ENCODE assay signal across 18 cellular contexts in the genomic region with DNA sequence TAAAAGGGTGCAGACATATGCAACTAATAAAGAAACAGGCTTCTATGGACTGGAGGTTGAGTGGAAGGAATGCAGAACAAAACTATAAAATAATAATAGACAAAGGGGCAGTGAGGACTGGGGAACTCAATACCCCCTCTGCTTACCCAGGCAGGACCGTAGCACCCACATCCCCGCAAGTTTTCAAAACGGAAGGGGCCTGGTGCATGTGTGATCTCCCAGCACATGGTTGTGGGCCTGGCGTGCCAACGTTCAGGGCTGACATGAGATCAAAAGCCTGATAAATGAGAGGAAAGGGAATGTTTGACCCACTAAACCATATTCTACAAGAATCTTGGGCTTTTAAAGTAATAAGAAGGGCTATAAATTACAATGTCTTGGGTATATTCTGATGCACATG.
"Had no signal": no experiment of that assay in that cellular context is flagged by ENCODE, and none has a peak within 500 bp of the region (broad histone marks: within the 10 kb centered on the region; RNA-seq: fewer than 3 reads in every experiment).

No MANE protein-coding gene starts in this region.

- H3K27me3 ChIP-seq: MG63 had no signal

- H3K9me3 Mint-ChIP-seq: activated CD4-positive, alpha-beta memory T cell treated with anti-CD3 and anti-CD28 coated beads for 36 hours; activated CD4-positive, alpha-beta T cell treated with anti-CD3 and anti-CD28 coated beads, Interleukin-2, amount 10 ng/mL, durations not matched to agents 7 days and 5 days; activated naive CD4-positive, alpha-beta T cell treated with anti-CD3 and anti-CD28 coated beads for 36 hours; activated T-cell treated with anti-CD3 and anti-CD28 coated beads, Interleukin-2, amount 50 U/mL, for 4 hours had no signal

- H3K27me3 Mint-ChIP-seq: activated CD4-positive, alpha-beta memory T cell treated with anti-CD3 and anti-CD28 coated beads for 36 hours; activated CD4-positive, alpha-beta T cell treated with anti-CD3 and anti-CD28 coated beads, Interleukin-2, amount 10 ng/mL, durations not matched to agents 7 days and 5 days had no signal

- H3K27ac Mint-ChIP-seq: activated CD4-positive, alpha-beta memory T cell treated with anti-CD3 and anti-CD28 coated beads for 36 hours; activated CD4-positive, alpha-beta T cell treated with anti-CD3 and anti-CD28 coated beads, Interleukin-2, amount 10 ng/mL, durations not matched to agents 7 days and 5 days; activated naive CD4-positive, alpha-beta T cell treated with anti-CD3 and anti-CD28 coated beads for 36 hours; activated naive CD8-positive, alpha-beta T cell had no signal

- H3K36me3 Mint-ChIP-seq: activated CD4-positive, alpha-beta memory T cell treated with anti-CD3 and anti-CD28 coated beads for 36 hours; activated naive CD8-positive, alpha-beta T cell had no signal

- ATAC-seq: activated T-cell treated with anti-CD3 and anti-CD28 coated beads, Interleukin-2, amount 50 U/mL, for 4 hours had no signal

- H3K27ac ChIP-seq: VCaP had no signal

- H3K4me3 ChIP-seq: MG63 had no signal

- H3K4me3 Mint-ChIP-seq: activated CD4-positive, alpha-beta memory T cell treated with anti-CD3 and anti-CD28 coated beads for 36 hours; activated CD4-positive, alpha-beta T cell treated with anti-CD3 and anti-CD28 coated beads, Interleukin-2, amount 10 ng/mL, durations not matched to agents 7 days and 5 days; activated naive CD4-positive, alpha-beta T cell treated with anti-CD3 and anti-CD28 coated beads for 36 hours; activated naive CD8-positive, alpha-beta T cell; activated T-cell treated with anti-CD3 and anti-CD28 coated beads, Interleukin-2, amount 50 U/mL, for 4 hours had no signal

- DNase-seq: activated CD4-positive, alpha-beta memory T cell treated with anti-CD3 and anti-CD28 coated beads for 36 hours; activated CD4-positive, alpha-beta T cell treated with anti-CD3 and anti-CD28 coated beads, Interleukin-2, amount 10 ng/mL, durations not matched to agents 7 days and 5 days; activated CD4-positive, CD25-positive, alpha-beta regulatory T cell; activated CD8-positive, alpha-beta memory T cell treated with anti-CD3 and anti-CD28 coated beads for 24 hours; activated effector memory CD4-positive, alpha-beta T cell treated with anti-CD3 and anti-CD28 coated beads, Interleukin-2, amount 50 U/mL, for 16 hours; activated naive CD4-positive, alpha-beta T cell treated with anti-CD3 and anti-CD28 coated beads for 36 hours; activated T-cell treated with anti-CD3 and anti-CD28 coated beads, Interleukin-2, amount 50 U/mL, for 4 hours; MG63; MV-4-11; NCI-H1417 treated with DMSO at 0.1 percent for 48 hours; NCI-H1694; NCI-H2029 treated with DMSO at 0.1 percent for 48 hours; NCI-H345; NCI-H524; SIG-M5; T-helper 1 cell had no signal

- H3K36me3 ChIP-seq: MG63 had no signal

- H3K4me1 Mint-ChIP-seq: activated CD4-positive, alpha-beta T cell treated with anti-CD3 and anti-CD28 coated beads, Interleukin-2, amount 10 ng/mL, durations not matched to agents 7 days and 5 days had no signal
